In the genomic region with DNA sequence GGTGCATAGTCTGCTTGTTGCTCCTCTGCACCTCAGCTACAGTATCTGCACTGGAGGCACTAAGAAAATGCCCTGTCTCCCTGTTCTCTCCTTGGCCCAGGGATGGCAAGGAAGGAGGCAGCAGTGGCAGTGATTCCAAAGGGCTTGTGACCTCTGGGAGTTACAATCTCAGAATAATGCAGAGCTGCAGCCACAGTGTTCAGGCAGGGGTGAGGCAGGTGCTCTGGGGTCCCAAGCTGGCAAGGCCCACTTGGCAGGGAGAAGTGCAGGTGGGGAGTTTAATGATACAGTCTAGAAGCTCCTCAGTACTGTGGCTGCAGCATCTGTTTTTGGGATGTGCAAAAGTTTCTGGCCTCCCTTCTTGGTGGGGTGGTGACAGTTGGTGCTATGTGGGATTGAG, we compare ENCODE assay signal across 6 cellular contexts.
"Had no signal": no experiment of that assay in that cellular context is flagged by ENCODE, and none has a peak within 500 bp of the region (broad histone marks: within the 10 kb centered on the region; RNA-seq: fewer than 3 reads in every experiment).

No MANE protein-coding gene starts in this region.

- ATAC-seq: HepG2, K562 had no signal

- H3K4me3 ChIP-seq: K562 had no signal

- H3K27ac ChIP-seq: HL-60 had no signal

- DNase-seq: IMR-90, KBM-7, KG1 had no signal
